8 cellular contexts compared by ENCODE assay signal in the genomic region with DNA sequence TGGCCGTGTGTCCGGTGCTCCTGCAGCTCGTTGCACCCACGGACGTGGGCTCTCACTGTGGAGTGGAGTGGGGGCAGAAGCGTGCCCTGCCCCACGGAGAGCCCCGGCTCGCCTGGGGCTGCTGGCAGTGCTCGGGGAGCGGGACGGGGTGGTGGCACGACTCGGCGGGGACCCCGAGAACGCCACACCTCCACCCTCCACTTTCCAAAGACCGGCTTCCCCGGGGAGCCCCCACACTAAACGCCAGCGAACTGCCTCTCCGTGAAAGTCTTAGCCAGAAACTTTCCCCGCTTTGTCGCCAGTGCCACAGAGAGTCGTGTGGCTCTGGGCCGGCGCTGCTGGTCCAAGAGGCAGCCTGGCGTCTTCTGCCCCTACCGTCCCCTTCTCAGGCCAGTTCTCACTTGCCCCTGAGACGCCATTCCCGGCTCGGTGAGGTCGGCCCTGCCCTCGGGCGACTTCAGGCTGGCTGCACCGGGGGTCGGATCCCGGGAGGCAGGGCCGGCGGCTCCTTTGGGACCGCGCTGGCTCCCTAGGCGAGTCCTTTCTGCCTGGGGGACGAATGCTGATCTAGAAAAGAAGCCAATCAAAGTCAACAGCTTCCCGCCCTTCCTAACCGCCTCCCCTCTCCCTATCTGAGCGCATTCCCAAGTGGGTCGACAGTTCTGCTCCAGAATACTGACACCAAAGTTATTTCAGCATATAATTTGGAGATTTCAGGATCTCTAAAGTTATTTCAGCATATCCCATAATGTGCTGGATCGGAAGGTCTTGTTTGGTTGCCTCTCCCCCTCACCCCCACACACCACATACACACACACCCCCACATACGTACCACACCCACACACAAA. TPM values are rescaled to one million over a fixed set of nuclear protein-coding genes. Genes with fewer than 3 reads are reported as not detected.
DNase-seq lines count a peak whose midpoint lies in the region; ATAC-seq and TF ChIP-seq lines count a peak whose summit lies in the region.

No MANE protein-coding gene starts in this region.

- H3K9me3 ChIP-seq in adipocyte (ENCODE audit: control insufficient read depth, low read length): peaks cover 8% of the 10 kb centered on the region

- H3K4me1 ChIP-seq in adipocyte (ENCODE audit: control insufficient read depth, insufficient read depth, low read length): peaks cover 34% of the 10 kb centered on the region

- peak; percentile 40 for ATAC-seq in GM19463 (IDR thresholded peaks at IDR 0.05; ENCODE audit: unreplicated experiment)
- ATAC-seq in HG03521 (IDR thresholded peaks at IDR 0.05; ENCODE audit: unreplicated experiment): peak; percentile 32
- ATAC-seq in left ventricle myocardium superior: peak; percentile 72

- H3K27ac ChIP-seq in RWPE1: peak overlapping the region; percentile 72

- CTCF ChIA-PET in RWPE1 (lab: Yijun Ruan, JAX): interaction anchor here (0.7 kb wide), 1 partner anchor 415 kb away, joined by 3 read pairs; no protein-coding TSS in a partner anchor

- POLR2A ChIA-PET in RWPE1 (lab: Yijun Ruan, JAX; ENCODE audit: low non-redundant PET): no interaction called here

- H3K4me3 ChIP-seq in adipocyte (ENCODE audit: low read length): peak overlapping the region; percentile 95

- peak overlapping the region; percentile 90 for H3K9ac ChIP-seq in adipocyte (ENCODE audit: low read length)

- peak; percentile 64 for DNase-seq in DMS 273 (lab: John Stamatoyannopoulos, UW; ENCODE audit: unreplicated experiment)
- DNase-seq in RWPE1 (ENCODE audit: low spot score): peak; percentile 34
- DNase-seq in adipocyte (ENCODE audit: low read depth): peak; percentile 61
- peak; percentile 58 for DNase-seq in left ventricle myocardium superior
- DNase-seq in posterior cingulate gyrus: peak; percentile 14 to 91 (median 37)
- no peak for DNase-seq in effector CD4-positive, alpha-beta T cell

- H3K36me3 ChIP-seq in adipocyte (ENCODE audit: control insufficient read depth, insufficient read depth, low read length, severe bottlenecking): no peaks in the 10 kb centered on the region

- intact Hi-C loops in left ventricle myocardium superior (cut with micrococcal nuclease) (no loop called here), posterior cingulate gyrus (cut with DNase I) (loop anchor here (2.0 to 10.0 kb wide), 3 partner anchors 44 to 154 kb away; a partner anchor contains a TSS)

- H3K27me3 ChIP-seq in adipocyte (replicated peaks; ENCODE audit: control insufficient read depth, insufficient read depth, low read length): no peaks in the 10 kb centered on the region

- no peak for TF ChIP-seq CTCF in RWPE1 (conservative IDR thresholded peaks at IDR 0.05; ENCODE audit: low read depth)

RNA-seq across cellular contexts. Expression of a gene that starts 2.6 kb away (rescaled TPM):
- 1.7 TPM for total RNA-seq in left ventricle myocardium superior
